ENCODE assay signal across 29 cellular contexts in genomic region chr6:56581561-56581960, GRCh38.
"Had no signal": no experiment of that assay in that cellular context is flagged by ENCODE, and none has a peak within 500 bp of the region (broad histone marks: within the 10 kb centered on the region; RNA-seq: fewer than 3 reads in every experiment).

No MANE protein-coding gene starts in this region.

- H3K9me3 Mint-ChIP-seq: activated naive CD4-positive, alpha-beta T cell treated with anti-CD3 and anti-CD28 coated beads, Interleukin-2, amount 50 U/mL, for 24 hours; activated naive CD8-positive, alpha-beta T cell treated with anti-CD3 and anti-CD28 coated beads, Interleukin-2, amount 10 ng/mL, durations not matched to agents 7 days and 5 days; activated T-cell treated with anti-CD3 and anti-CD28 coated beads, Interleukin-2, amount 50 U/mL, for 24 hours; activated T-helper 2 cell treated with anti-CD3 and anti-CD28 coated beads, Interferon-gamma antibody, Interleukin-2, Interleukin-4, amounts not matched to agents 10 μg/mL and 5 μg/mL and 100 μg/mL, durations not matched to agents 14 hours and 24 hours and 36 hours; central memory CD8-positive, alpha-beta T cell had no signal

- H3K36me3 Mint-ChIP-seq: activated naive CD4-positive, alpha-beta T cell treated with anti-CD3 and anti-CD28 coated beads, Interleukin-2, amount 50 U/mL, for 24 hours; activated naive CD8-positive, alpha-beta T cell treated with anti-CD3 and anti-CD28 coated beads, Interleukin-2, amount 10 ng/mL, durations not matched to agents 7 days and 5 days had no signal

- H3K36me3 ChIP-seq: cardiac muscle cell, SJCRH30 had no signal

- DNase-seq: activated CD4-positive, alpha-beta T cell treated with anti-CD3 and anti-CD28 coated beads for 36 hours; activated CD4-positive, alpha-beta T cell treated with anti-CD3 and anti-CD28 coated beads, Interleukin-2, amount 10 ng/mL, durations not matched to agents 7 days and 5 days; activated CD4-positive, alpha-beta T cell treated with anti-CD3 and anti-CD28 coated beads, Interleukin-2, amount 50 U/mL, for 48 hours; activated CD4-positive, CD25-positive, alpha-beta regulatory T cell; activated CD8-positive, alpha-beta T cell treated with anti-CD3 and anti-CD28 coated beads, Interleukin-2, amount 10 ng/mL, durations not matched to agents 7 days and 5 days; activated gamma-delta T cell; activated naive CD4-positive, alpha-beta T cell treated with Interleukin-2 at 50 U/mL for 16 hours; activated naive CD8-positive, alpha-beta T cell treated with anti-CD3 and anti-CD28 coated beads, Interleukin-2, amount 10 ng/mL, durations not matched to agents 7 days and 5 days; activated T-cell treated with anti-CD3 and anti-CD28 coated beads, Interleukin-2, amount 50 U/mL, for 24 hours; amygdala; NCI-H1105; NCI-H1417 treated with DMSO at 0.1 percent for 48 hours; NCI-H1694; NCI-H1930; NCI-H2171; NCI-H510A; NCI-H526; NCI-H748 treated with DMSO at 0.1 percent for 48 hours; NK-92 treated with Interleukin-12 subunit alpha and Interleukin-12 subunit beta, amount 100 ng/mL, for 24 hours; SHP77; SJCRH30; T1000; WERI-Rb-1 had no signal

- H3K27ac ChIP-seq: ascending aorta, cardiac muscle cell, SJCRH30, SK-N-MC, WERI-Rb-1 had no signal

- H3K4me3 Mint-ChIP-seq: activated CD4-positive, alpha-beta T cell treated with anti-CD3 and anti-CD28 coated beads for 36 hours; activated CD4-positive, alpha-beta T cell treated with anti-CD3 and anti-CD28 coated beads, Interleukin-2, amount 10 ng/mL, durations not matched to agents 7 days and 5 days; activated CD8-positive, alpha-beta T cell treated with anti-CD3 and anti-CD28 coated beads, Interleukin-2, amount 10 ng/mL, durations not matched to agents 7 days and 5 days; activated naive CD4-positive, alpha-beta T cell treated with anti-CD3 and anti-CD28 coated beads, Interleukin-2, amount 50 U/mL, for 24 hours; activated naive CD8-positive, alpha-beta T cell treated with anti-CD3 and anti-CD28 coated beads, Interleukin-2, amount 10 ng/mL, durations not matched to agents 7 days and 5 days; activated T-cell treated with anti-CD3 and anti-CD28 coated beads, Interleukin-2, amount 50 U/mL, for 24 hours; central memory CD8-positive, alpha-beta T cell had no signal

- ATAC-seq: activated CD4-positive, alpha-beta T cell treated with anti-CD3 and anti-CD28 coated beads for 36 hours; activated CD8-positive, alpha-beta T cell treated with anti-CD3 and anti-CD28 coated beads, Interleukin-2, amount 10 ng/mL, durations not matched to agents 7 days and 5 days had no signal

- H3K4me1 ChIP-seq: ascending aorta, SJCRH30 had no signal

- H3K27me3 Mint-ChIP-seq: activated CD4-positive, alpha-beta T cell treated with anti-CD3 and anti-CD28 coated beads, Interleukin-2, amount 10 ng/mL, durations not matched to agents 7 days and 5 days; activated naive CD4-positive, alpha-beta T cell treated with anti-CD3 and anti-CD28 coated beads, Interleukin-2, amount 50 U/mL, for 24 hours; activated naive CD8-positive, alpha-beta T cell treated with anti-CD3 and anti-CD28 coated beads, Interleukin-2, amount 10 ng/mL, durations not matched to agents 7 days and 5 days; activated T-cell treated with anti-CD3 and anti-CD28 coated beads, Interleukin-2, amount 50 U/mL, for 24 hours; central memory CD8-positive, alpha-beta T cell had no signal

- H3K27me3 ChIP-seq: ascending aorta, cardiac muscle cell, SJCRH30 had no signal

- H3K4me3 ChIP-seq: ascending aorta, cardiac muscle cell, SJCRH30, SK-N-MC had no signal

- H3K27ac Mint-ChIP-seq: activated CD4-positive, alpha-beta T cell treated with anti-CD3 and anti-CD28 coated beads for 36 hours; activated CD4-positive, alpha-beta T cell treated with anti-CD3 and anti-CD28 coated beads, Interleukin-2, amount 10 ng/mL, durations not matched to agents 7 days and 5 days; activated CD8-positive, alpha-beta T cell treated with anti-CD3 and anti-CD28 coated beads, Interleukin-2, amount 10 ng/mL, durations not matched to agents 7 days and 5 days; activated naive CD4-positive, alpha-beta T cell treated with anti-CD3 and anti-CD28 coated beads, Interleukin-2, amount 50 U/mL, for 24 hours; activated naive CD8-positive, alpha-beta T cell treated with anti-CD3 and anti-CD28 coated beads, Interleukin-2, amount 10 ng/mL, durations not matched to agents 7 days and 5 days; activated T-cell treated with anti-CD3 and anti-CD28 coated beads, Interleukin-2, amount 50 U/mL, for 24 hours; activated T-helper 2 cell treated with anti-CD3 and anti-CD28 coated beads, Interferon-gamma antibody, Interleukin-2, Interleukin-4, amounts not matched to agents 10 μg/mL and 5 μg/mL and 100 μg/mL, durations not matched to agents 14 hours and 24 hours and 36 hours had no signal

- H3K4me1 Mint-ChIP-seq: activated CD4-positive, alpha-beta T cell treated with anti-CD3 and anti-CD28 coated beads for 36 hours; activated CD4-positive, alpha-beta T cell treated with anti-CD3 and anti-CD28 coated beads, Interleukin-2, amount 10 ng/mL, durations not matched to agents 7 days and 5 days; activated naive CD4-positive, alpha-beta T cell treated with anti-CD3 and anti-CD28 coated beads, Interleukin-2, amount 50 U/mL, for 24 hours; activated naive CD8-positive, alpha-beta T cell treated with anti-CD3 and anti-CD28 coated beads, Interleukin-2, amount 10 ng/mL, durations not matched to agents 7 days and 5 days; central memory CD8-positive, alpha-beta T cell had no signal

- H3K9me3 ChIP-seq: ascending aorta, SJCRH30 had no signal
